In the genomic region with DNA sequence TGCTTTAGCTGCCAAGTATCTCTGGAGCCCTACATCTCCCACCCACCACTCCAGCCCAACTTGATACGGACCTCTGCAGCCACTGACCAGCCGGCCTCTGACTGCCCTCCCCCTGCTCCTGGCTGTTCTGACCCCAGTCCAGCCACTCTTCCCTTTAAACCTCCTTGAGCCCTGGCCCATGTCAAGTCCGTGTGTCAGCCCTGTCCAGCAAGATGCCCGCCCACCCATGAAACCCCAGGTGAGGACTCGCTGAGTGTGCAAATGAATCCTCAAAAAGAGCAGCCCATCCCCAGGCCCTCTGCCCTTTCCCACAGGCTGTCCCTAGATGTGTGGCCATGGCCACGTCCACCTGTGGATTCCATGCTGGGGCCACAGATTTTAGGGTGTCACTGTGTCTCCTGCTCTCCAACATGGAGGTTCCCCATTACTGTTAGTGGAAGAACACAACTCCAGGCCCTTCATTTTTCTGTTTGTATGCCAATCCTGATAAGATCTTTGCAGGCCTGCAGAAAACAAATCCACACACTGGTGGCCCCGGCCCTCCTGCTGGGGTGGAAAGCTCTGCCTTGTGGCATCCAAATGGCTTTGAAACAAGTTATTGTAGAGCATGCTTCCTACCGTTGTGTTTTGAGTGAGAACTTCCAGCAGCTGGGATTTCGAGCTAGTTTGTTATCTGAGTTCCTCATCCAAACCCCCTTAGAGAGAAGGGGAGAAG, we compare ENCODE assay signal across 23 cellular contexts. TPM values are rescaled to one million over a fixed set of nuclear protein-coding genes. Genes with fewer than 3 reads are reported as not detected.
DNase-seq lines count a peak whose midpoint lies in the region; ATAC-seq and TF ChIP-seq lines count a peak whose summit lies in the region.
"Had no signal": no experiment of that assay in that cellular context is flagged by ENCODE, and none has a peak within 500 bp of the region (broad histone marks: within the 10 kb centered on the region; RNA-seq: fewer than 3 reads in every experiment).

No MANE protein-coding gene starts in this region.

- no peak overlapping the region for H2BK20ac ChIP-seq in IMR-90 (ENCODE audit: low read depth, low read length)

- no peak overlapping the region for H3K27ac Mint-ChIP-seq in endodermal cell
- H3K27ac Mint-ChIP-seq in stimulated activated memory B cell treated with anti-CD40 and anti-IgM and Interleukin-4, amounts not matched to agents 10 μg/mL and 1 μg/mL and 100 μg/mL, for 72 hours = peak overlapping the region; percentile 84
- peak overlapping the region in 2 of 8 donors; percentile 34 to 50 for H3K27ac Mint-ChIP-seq in CD8-positive, alpha-beta memory T cell
- H3K27ac Mint-ChIP-seq: activated CD8-positive, alpha-beta T cell treated with anti-CD3 and anti-CD28 coated beads for 36 hours had no signal

- ATAC-seq in IMR-90 (ENCODE audit: low read depth) (no peak), HG03460 (IDR thresholded peaks at IDR 0.05; ENCODE audit: unreplicated experiment) (no peak)
- no peak for ATAC-seq in stimulated activated memory B cell treated with anti-CD40 and anti-IgM and Interleukin-4, amounts not matched to agents 10 μg/mL and 1 μg/mL and 100 μg/mL, for 72 hours
- ATAC-seq: activated CD8-positive, alpha-beta T cell treated with anti-CD3 and anti-CD28 coated beads for 36 hours; body of pancreas; K562 had no signal

- peak overlapping the region; percentile 71; the same call in 1 of the 2 replicates for H2AK5ac ChIP-seq in IMR-90 (ENCODE audit: low read depth, low read length)

- DNase-seq in breast epithelium (ENCODE audit: low spot score in 2 of 2) (no peak), mammary epithelial cell (no peak), IMR-90 (no peak), endodermal cell (peak; percentile 26), SIG-M5 (lab: John Stamatoyannopoulos, UW) (no peak)
- no peak for DNase-seq in CD8-positive, alpha-beta memory T cell
- DNase-seq: activated CD8-positive, alpha-beta T cell treated with anti-CD3 and anti-CD28 coated beads for 36 hours; activated gamma-delta T cell; activated T-cell treated with anti-CD3 and anti-CD28 coated beads for 4 hours; body of pancreas; Caco-2; DMS79 treated with DMSO at 0.1 percent for 48 hours; GF-D8; HCEC 1CT; mesendoderm; MG63; NCI-H2107; NCI-H774; transverse colon had no signal

- no peak overlapping the region for H4K5ac ChIP-seq in IMR-90 (ENCODE audit: low read depth, low read length)

- H4K8ac ChIP-seq in IMR-90 (ENCODE audit: low read depth in 2 of 2, low read length in 2 of 2) = no peak overlapping the region

- H3K4me1 ChIP-seq in breast epithelium (peaks cover 7 to 17% of the 10 kb centered on the region in 2 donors), mammary epithelial cell (ENCODE audit: insufficient read depth, low read length) (peaks cover 28% of the 10 kb centered on the region), IMR-90 (ENCODE audit: control insufficient read depth, insufficient read depth, low read length) (peaks cover 34% of the 10 kb centered on the region), endodermal cell (ENCODE audit: control insufficient read depth, insufficient read depth, low read length) (peaks cover 2% of the 10 kb centered on the region)
- H3K4me1 ChIP-seq in CD8-positive, alpha-beta memory T cell (ENCODE audit: insufficient read depth, low read length) = peaks cover 28% of the 10 kb centered on the region
- H3K4me1 ChIP-seq: Caco-2 had no signal

- intact Hi-C loops in breast epithelium (cut with DNase I; ENCODE audit: low total_unique reads) (no loop called here), mammary epithelial cell (cut with micrococcal nuclease) (no loop called here), IMR-90 (cut with micrococcal nuclease) (no loop called here)

- H3K36me3 Mint-ChIP-seq in endodermal cell (ENCODE audit: low read depth) = peaks cover 36% of the 10 kb centered on the region
- H3K36me3 Mint-ChIP-seq in stimulated activated memory B cell treated with anti-CD40 and anti-IgM and Interleukin-4, amounts not matched to agents 10 μg/mL and 1 μg/mL and 100 μg/mL, for 72 hours = peaks cover 42% of the 10 kb centered on the region
- H3K36me3 Mint-ChIP-seq in CD8-positive, alpha-beta memory T cell = peaks cover 0 to 51% (median 8%) of the 10 kb centered on the region in 3 donors

- TF ChIP-seq RAD21 in IMR-90 (IDR thresholded peaks at IDR 0.05; ENCODE audit: low read length) = no peak

- H2AFZ ChIP-seq in mammary epithelial cell (ENCODE audit: low read depth, low read length) = no peak overlapping the region
- peak overlapping the region; percentile 5 for H2AFZ ChIP-seq in IMR-90 (replicated peaks; ENCODE audit: low read length, poor library complexity)

- H3K9ac ChIP-seq in mammary epithelial cell (ENCODE audit: insufficient read depth, low read length) (no peak overlapping the region), IMR-90 (ENCODE audit: low read depth, low read length) (no peak overlapping the region), endodermal cell (ENCODE audit: extremely low read depth, low read length, poor library complexity, severe bottlenecking) (no peak overlapping the region)

- TF ChIP-seq POLR2A in breast epithelium (IDR thresholded peaks at IDR 0.05) (no peak), IMR-90 (IDR thresholded peaks at IDR 0.05; ENCODE audit: low read depth, low read length) (no peak)

- POLR2A ChIA-PET in IMR-90 (lab: Charles Lee; ENCODE audit: unreplicated experiment) = no interaction called here
- POLR2A ChIA-PET in CD8-positive, alpha-beta memory T cell (lab: Charles Lee) = no interaction called here

- peaks cover 46 to 90% of the 10 kb centered on the region in 2 experiments for H3K79me1 ChIP-seq in IMR-90 (ENCODE audit: low read depth in 1 of 2, low read length in 2 of 2)

- H3K4me2 ChIP-seq in mammary epithelial cell (ENCODE audit: insufficient read depth, low read depth, low read length) (no peak overlapping the region), IMR-90 (ENCODE audit: low read depth, low read length) (no peak overlapping the region)

- H3K4me3 Mint-ChIP-seq in endodermal cell = no peak overlapping the region
- no peak overlapping the region for H3K4me3 Mint-ChIP-seq in stimulated activated memory B cell treated with anti-CD40 and anti-IgM and Interleukin-4, amounts not matched to agents 10 μg/mL and 1 μg/mL and 100 μg/mL, for 72 hours
- no peak overlapping the region for H3K4me3 Mint-ChIP-seq in CD8-positive, alpha-beta memory T cell
- H3K4me3 Mint-ChIP-seq: activated CD8-positive, alpha-beta T cell treated with anti-CD3 and anti-CD28 coated beads for 36 hours; B cell had no signal

- BruUV-seq in mammary epithelial cell (replicated peaks; lab: Mats Ljungman, UMichigan) = no TSS peak
- BruUV-seq in IMR-90 (replicated peaks; lab: Mats Ljungman, UMichigan) = no TSS peak

- H3K27me3 Mint-ChIP-seq in endodermal cell (ENCODE audit: insufficient read depth) = no peaks in the 10 kb centered on the region
- H3K27me3 Mint-ChIP-seq in stimulated activated memory B cell treated with anti-CD40 and anti-IgM and Interleukin-4, amounts not matched to agents 10 μg/mL and 1 μg/mL and 100 μg/mL, for 72 hours = no peaks in the 10 kb centered on the region
- H3K27me3 Mint-ChIP-seq in CD8-positive, alpha-beta memory T cell = no peaks in the 10 kb centered on the region
- H3K27me3 Mint-ChIP-seq: activated CD8-positive, alpha-beta T cell treated with anti-CD3 and anti-CD28 coated beads for 36 hours; B cell had no signal

- H2BK120ac ChIP-seq in IMR-90 (ENCODE audit: low read depth, low read length) = 0 out of 2 replicates have a peak overlapping the region, but pooled peaks have one; percentile 12

- peaks cover 15% of the 10 kb centered on the region for H3K4me1 Mint-ChIP-seq in endodermal cell
- H3K4me1 Mint-ChIP-seq in stimulated activated memory B cell treated with anti-CD40 and anti-IgM and Interleukin-4, amounts not matched to agents 10 μg/mL and 1 μg/mL and 100 μg/mL, for 72 hours = peaks cover 54% of the 10 kb centered on the region
- peaks cover 47 to 55% (median 49%) of the 10 kb centered on the region in 3 donors for H3K4me1 Mint-ChIP-seq in CD8-positive, alpha-beta memory T cell

- H3K27ac ChIP-seq in breast epithelium = peak overlapping the region; percentile 50 to 84
- H3K27ac ChIP-seq in mammary epithelial cell (ENCODE audit: insufficient read depth, low read depth, low read length) = no peak overlapping the region
- H3K27ac ChIP-seq in IMR-90 (ENCODE audit: insufficient read depth, low read length) = no peak overlapping the region
- H3K27ac ChIP-seq in endodermal cell (ENCODE audit: low read depth, low read length) = no peak overlapping the region
- H3K27ac ChIP-seq in CD8-positive, alpha-beta memory T cell (ENCODE audit: low read depth, low read length) = no peak overlapping the region
- H3K27ac ChIP-seq: body of pancreas, transverse colon had no signal

- H3K9me3 Mint-ChIP-seq in endodermal cell = no peaks in the 10 kb centered on the region
- no peaks in the 10 kb centered on the region for H3K9me3 Mint-ChIP-seq in stimulated activated memory B cell treated with anti-CD40 and anti-IgM and Interleukin-4, amounts not matched to agents 10 μg/mL and 1 μg/mL and 100 μg/mL, for 72 hours
- no peaks in the 10 kb centered on the region for H3K9me3 Mint-ChIP-seq in CD8-positive, alpha-beta memory T cell
- H3K9me3 Mint-ChIP-seq: activated CD8-positive, alpha-beta T cell treated with anti-CD3 and anti-CD28 coated beads for 36 hours had no signal

- peaks cover 4% of the 10 kb centered on the region for H3K79me2 ChIP-seq in mammary epithelial cell (ENCODE audit: insufficient read depth, low read length)

- dilution Hi-C loops in mammary epithelial cell (cut with HindIII; ENCODE audit: low sequenced_read_pairs) = loop anchor here (5.0 kb wide), 2 partner anchors 38 to 108 kb away; no protein-coding TSS in a partner anchor
- dilution Hi-C loops in IMR-90 (cut with HindIII; ENCODE audit: low sequenced_read_pairs, unreplicated experiment) = no loop called here

- H4K91ac ChIP-seq in IMR-90 (ENCODE audit: insufficient read depth, low read depth, low read length) = no peak overlapping the region

- H3K9me3 ChIP-seq in breast epithelium (no peaks in the 10 kb centered on the region), mammary epithelial cell (replicated peaks; ENCODE audit: insufficient read depth, low read length) (no peaks in the 10 kb centered on the region), IMR-90 (ENCODE audit: control insufficient read depth, insufficient read depth, low read length) (no peaks in the 10 kb centered on the region), endodermal cell (ENCODE audit: control insufficient read depth, low read length) (no peaks in the 10 kb centered on the region)
- H3K9me3 ChIP-seq in CD8-positive, alpha-beta memory T cell (ENCODE audit: low read length) = no peaks in the 10 kb centered on the region
- H3K9me3 ChIP-seq: body of pancreas, Caco-2, MG63, transverse colon had no signal

- H3K4me3 ChIP-seq in breast epithelium = no peak overlapping the region
- H3K4me3 ChIP-seq in mammary epithelial cell (replicated peaks in 1 of 3; ENCODE audit: insufficient read depth in 1 of 3, low read depth in 2 of 3, low read length in 3 of 3) = no peak overlapping the region
- no peak overlapping the region for H3K4me3 ChIP-seq in IMR-90 (ENCODE audit: insufficient read depth, low read depth, low read length)
- no peak overlapping the region for H3K4me3 ChIP-seq in endodermal cell (ENCODE audit: low read length)
- H3K4me3 ChIP-seq in CD8-positive, alpha-beta memory T cell (ENCODE audit: low read length) = no peak overlapping the region
- H3K4me3 ChIP-seq: body of pancreas, K562, MG63, transverse colon had no signal

- H3K14ac ChIP-seq in IMR-90 (replicated peaks; ENCODE audit: low read depth, low read length) = no peak overlapping the region

- H3K36me3 ChIP-seq in breast epithelium (no peaks in the 10 kb centered on the region), mammary epithelial cell (ENCODE audit: insufficient read depth, low read length) (peaks cover 2% of the 10 kb centered on the region), IMR-90 (ENCODE audit: control insufficient read depth, insufficient read depth, low read length) (peaks cover 19% of the 10 kb centered on the region), endodermal cell (ENCODE audit: control insufficient read depth, insufficient read depth, low read length) (peaks cover 55% of the 10 kb centered on the region)
- H3K36me3 ChIP-seq in CD8-positive, alpha-beta memory T cell (ENCODE audit: insufficient read depth, low read length) = no peaks in the 10 kb centered on the region

- no peak overlapping the region for H3K23ac ChIP-seq in IMR-90 (ENCODE audit: low read depth, low read length)

- H3K4ac ChIP-seq in IMR-90 (ENCODE audit: low read depth, low read length) = no peak overlapping the region

- no peak for TF ChIP-seq CTCF in breast epithelium (IDR thresholded peaks at IDR 0.05)
- no peak for TF ChIP-seq CTCF in mammary epithelial cell (conservative IDR thresholded peaks at IDR 0.05 in 1 of 2, IDR thresholded peaks at IDR 0.05 in 1 of 2; ENCODE audit: extremely low read depth in 1 of 2, insufficient read depth in 1 of 2, low read depth in 1 of 2, low read length in 2 of 2)
- TF ChIP-seq CTCF in IMR-90 (conservative IDR thresholded peaks at IDR 0.05; ENCODE audit: low read depth, low read length) = no peak
- TF ChIP-seq CTCF in endodermal cell (conservative IDR thresholded peaks at IDR 0.05) = no peak

- 94% methylated on average over 7 of the region's 9 CpGs for WGBS in mammary epithelial cell (ENCODE audit: low coverage, missing lambda C conversion rate)
- WGBS in IMR-90 (ENCODE audit: extremely low coverage in 2 of 2, insufficient read length in 1 of 2), 2 experiments = 96% methylated on average over 4 of the region's 9 CpGs; no CpG with 5 or more reads in 1 of the 2 experiments
- WGBS in endodermal cell (ENCODE audit: insufficient coverage in 1 of 2, insufficient read length in 1 of 2), 2 experiments = 94 to 98% methylated on average over 7 to 9 of the region's 9 CpGs

- no peak overlapping the region for H2BK5ac ChIP-seq in IMR-90 (ENCODE audit: low read depth, low read length, poor library complexity, severe bottlenecking)

- H4K20me1 ChIP-seq in mammary epithelial cell (ENCODE audit: insufficient read depth, low read length) (no peaks in the 10 kb centered on the region), IMR-90 (ENCODE audit: insufficient read depth, low read length) (peaks cover 17% of the 10 kb centered on the region)

- CTCF ChIA-PET in mammary epithelial cell (lab: Charles Lee; ENCODE audit: low non-redundant PET) = no interaction called here
- CTCF ChIA-PET in IMR-90 (lab: Yijun Ruan, JAX) = no interaction called here
- CTCF ChIA-PET in CD8-positive, alpha-beta memory T cell (lab: Charles Lee) = no interaction called here

- no peaks in the 10 kb centered on the region for H3K27me3 ChIP-seq in breast epithelium
- H3K27me3 ChIP-seq in mammary epithelial cell (ENCODE audit: insufficient read depth, low read length) = no peaks in the 10 kb centered on the region
- H3K27me3 ChIP-seq in IMR-90 (ENCODE audit: control insufficient read depth, insufficient read depth, low read length) = no peaks in the 10 kb centered on the region
- no peaks in the 10 kb centered on the region for H3K27me3 ChIP-seq in endodermal cell (ENCODE audit: control insufficient read depth, insufficient read depth, low read length, poor library complexity, severe bottlenecking)
- no peaks in the 10 kb centered on the region for H3K27me3 ChIP-seq in CD8-positive, alpha-beta memory T cell (ENCODE audit: insufficient read depth, low read length, poor library complexity, severe bottlenecking)
- H3K27me3 ChIP-seq: body of pancreas, MG63, transverse colon had no signal

- peak overlapping the region; percentile 23 for H2AK9ac ChIP-seq in IMR-90 (replicated peaks; ENCODE audit: low read depth, low read length, poor library complexity)

- peaks cover 52% of the 10 kb centered on the region for H3K9me1 ChIP-seq in IMR-90 (ENCODE audit: insufficient read depth, low read length)

- in situ Hi-C loops in mammary epithelial cell (cut with MboI; ENCODE audit: low sequenced_read_pairs in 2 of 2) (no loop called here), IMR-90 (cut with MboI; ENCODE audit: low sequenced_read_pairs) (no loop called here)

- H2BK15ac ChIP-seq in IMR-90 (ENCODE audit: low read depth, low read length) = no peak overlapping the region

- no peak overlapping the region for H3K18ac ChIP-seq in IMR-90 (ENCODE audit: low read depth, low read length)

- no peak overlapping the region for H3K56ac ChIP-seq in IMR-90 (ENCODE audit: extremely low read depth, insufficient read depth, low read length)

RNA-seq across cellular contexts. Expression of gene ADORA2A, which starts 22.7 kb away (rescaled TPM):
- total RNA-seq in breast epithelium (1 to 10 TPM; 1.8 to 4.3 (median 3.4) TPM), mammary epithelial cell (1 to 10 TPM; 1.2 to 1.8 TPM), IMR-90 (2012; rRNA removed) (0.28 and 0.36 TPM in 2 replicates), endodermal cell (1 to 10 TPM; 4.1 to 4.7 TPM)
- polyA plus RNA-seq in mammary epithelial cell (0.40 TPM), IMR-90 (2012; rRNA removed) (0.76 and 1.1 TPM in 2 replicates)
- polyA minus RNA-seq in mammary epithelial cell = not detected
- polyA plus RNA-seq in IMR-90 (2012; cell fraction: cytosol; rRNA removed) = 1.3 and 1.6 TPM in 2 replicates
- polyA plus RNA-seq in IMR-90 (2012; cell fraction: nucleus; rRNA removed; ENCODE audit: low replicate concordance) = 2.9 and 7.6 TPM in 2 replicates
- polyA plus RNA-seq in endodermal cell (2013, experiment 1 of 2) = 4.2 TPM
- 4.4 TPM for polyA plus RNA-seq in endodermal cell (2013, experiment 2 of 2)
- 10 to 100 TPM; 23.2 to 26.7 TPM for total RNA-seq in CD8-positive, alpha-beta memory T cell
- 89.6 TPM for polyA plus RNA-seq in CD8-positive, alpha-beta memory T cell

Comparison
In these comparisons a context has a peak if more than half of its experiments do, and no peak if none do; other contexts are left out.
1. H3K27ac ChIP-seq: peak in breast epithelium (2 of 2); none in mammary epithelial cell (single experiment), IMR-90 (single experiment), endodermal cell (single experiment) and CD8-positive, alpha-beta memory T cell (single experiment).
2. RNA of gene ADORA2A, which starts 22.7 kb away (total RNA-seq): 23.2 to 26.7 TPM in CD8-positive, alpha-beta memory T cell; 4.1 to 4.7 TPM in endodermal cell, 1.8 to 4.3 TPM in breast epithelium, 1.2 to 1.8 TPM in mammary epithelial cell and 0.28 to 0.36 TPM in IMR-90; every median in the first group is over 4 times any median in the second.